In genomic region chr10:917999-918398, GRCh38 we compare ENCODE assay signal across 1 cellular context.
TF ChIP-seq lines count a peak whose summit lies in the region.

No MANE protein-coding gene starts in this region.

TF ChIP-seq in WTC11, 78 proteins besides CTCF, POLR2A, EP300 and RAD21 (continued from another document):
- TF ChIP-seq GRHL2 (CRISPR knock-in tag; IDR thresholded peaks at IDR 0.05; ENCODE audit: insufficient replicate concordance, severe bottlenecking) (no peak), MAX (CRISPR knock-in tag; IDR thresholded peaks at IDR 0.05) (no peak), EMX1 (CRISPR knock-in tag; IDR thresholded peaks at IDR 0.05) (no peak), GTF2I (CRISPR knock-in tag; conservative IDR thresholded peaks at IDR 0.05) (no peak), TEAD4 (CRISPR knock-in tag; IDR thresholded peaks at IDR 0.05) (no peak), CREM (CRISPR knock-in tag; IDR thresholded peaks at IDR 0.05) (no peak)
- TF ChIP-seq, protein P1, sequence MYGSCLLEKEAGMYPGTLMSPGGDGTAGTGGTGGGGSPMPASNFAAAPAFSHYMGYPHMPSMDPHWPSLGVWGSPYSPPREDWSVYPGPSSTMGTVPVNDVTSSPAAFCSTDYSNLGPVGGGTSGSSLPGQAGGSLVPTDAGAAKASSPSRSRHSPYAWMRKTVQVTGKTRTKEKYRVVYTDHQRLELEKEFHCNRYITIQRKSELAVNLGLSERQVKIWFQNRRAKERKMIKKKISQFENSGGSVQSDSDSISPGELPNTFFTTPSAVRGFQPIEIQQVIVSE (CRISPR knock-in tag; IDR thresholded peaks at IDR 0.05; ENCODE audit: borderline replicate concordance), result no peak
- TF ChIP-seq, protein P2, sequence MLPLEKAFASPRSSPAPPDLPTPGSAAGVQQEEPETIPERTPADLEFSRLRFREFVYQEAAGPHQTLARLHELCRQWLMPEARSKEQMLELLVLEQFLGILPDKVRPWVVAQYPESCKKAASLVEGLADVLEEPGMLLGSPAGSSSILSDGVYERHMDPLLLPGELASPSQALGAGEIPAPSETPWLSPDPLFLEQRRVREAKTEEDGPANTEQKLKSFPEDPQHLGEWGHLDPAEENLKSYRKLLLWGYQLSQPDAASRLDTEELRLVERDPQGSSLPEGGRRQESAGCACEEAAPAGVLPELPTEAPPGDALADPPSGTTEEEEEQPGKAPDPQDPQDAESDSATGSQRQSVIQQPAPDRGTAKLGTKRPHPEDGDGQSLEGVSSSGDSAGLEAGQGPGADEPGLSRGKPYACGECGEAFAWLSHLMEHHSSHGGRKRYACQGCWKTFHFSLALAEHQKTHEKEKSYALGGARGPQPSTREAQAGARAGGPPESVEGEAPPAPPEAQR (CRISPR knock-in tag; IDR thresholded peaks at IDR 0.05), result no peak
- TF ChIP-seq, protein P3, sequence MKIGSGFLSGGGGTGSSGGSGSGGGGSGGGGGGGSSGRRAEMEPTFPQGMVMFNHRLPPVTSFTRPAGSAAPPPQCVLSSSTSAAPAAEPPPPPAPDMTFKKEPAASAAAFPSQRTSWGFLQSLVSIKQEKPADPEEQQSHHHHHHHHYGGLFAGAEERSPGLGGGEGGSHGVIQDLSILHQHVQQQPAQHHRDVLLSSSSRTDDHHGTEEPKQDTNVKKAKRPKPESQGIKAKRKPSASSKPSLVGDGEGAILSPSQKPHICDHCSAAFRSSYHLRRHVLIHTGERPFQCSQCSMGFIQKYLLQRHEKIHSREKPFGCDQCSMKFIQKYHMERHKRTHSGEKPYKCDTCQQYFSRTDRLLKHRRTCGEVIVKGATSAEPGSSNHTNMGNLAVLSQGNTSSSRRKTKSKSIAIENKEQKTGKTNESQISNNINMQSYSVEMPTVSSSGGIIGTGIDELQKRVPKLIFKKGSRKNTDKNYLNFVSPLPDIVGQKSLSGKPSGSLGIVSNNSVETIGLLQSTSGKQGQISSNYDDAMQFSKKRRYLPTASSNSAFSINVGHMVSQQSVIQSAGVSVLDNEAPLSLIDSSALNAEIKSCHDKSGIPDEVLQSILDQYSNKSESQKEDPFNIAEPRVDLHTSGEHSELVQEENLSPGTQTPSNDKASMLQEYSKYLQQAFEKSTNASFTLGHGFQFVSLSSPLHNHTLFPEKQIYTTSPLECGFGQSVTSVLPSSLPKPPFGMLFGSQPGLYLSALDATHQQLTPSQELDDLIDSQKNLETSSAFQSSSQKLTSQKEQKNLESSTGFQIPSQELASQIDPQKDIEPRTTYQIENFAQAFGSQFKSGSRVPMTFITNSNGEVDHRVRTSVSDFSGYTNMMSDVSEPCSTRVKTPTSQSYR (CRISPR knock-in tag; IDR thresholded peaks at IDR 0.05), result no peak
